Comparison of ENCODE assay signal across 1 cellular context in genomic region chr19:41144403-41144802, GRCh38.
TF ChIP-seq lines count a peak whose summit lies in the region.

No MANE protein-coding gene starts in this region.

TF ChIP-seq in SK-N-SH treated with all-trans-retinoic acid at 6 μM for 48 hours, 23 proteins besides CTCF, POLR2A, EP300 and RAD21 (continued from another document):
- TF ChIP-seq POU6F1 (CRISPR knock-in tag; IDR thresholded peaks at IDR 0.05; ENCODE audit: borderline replicate concordance, low read depth) (no peak), ZNF565 (CRISPR knock-in tag; conservative IDR thresholded peaks at IDR 0.05; ENCODE audit: low read depth) (no peak)
